1 cellular context compared by ENCODE assay signal in the genomic region with DNA sequence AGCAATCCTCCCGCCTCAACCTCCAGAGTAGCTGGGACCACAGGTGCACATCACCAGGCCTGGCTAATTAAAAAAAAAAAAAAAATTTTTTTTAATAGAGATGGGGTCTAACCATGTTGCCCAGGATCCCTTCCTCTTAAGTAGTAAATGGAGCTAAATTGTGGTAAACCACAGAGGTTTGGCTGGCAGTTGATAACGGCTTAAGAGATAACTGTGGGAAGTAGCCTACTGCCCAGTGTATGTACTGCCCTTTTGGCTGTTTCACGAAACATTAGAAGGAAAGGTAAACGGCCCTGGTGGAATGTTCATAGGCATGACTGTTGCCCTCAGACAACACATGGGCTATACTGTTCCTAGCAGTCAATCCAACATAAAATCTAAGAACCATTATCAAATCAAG.
TF ChIP-seq lines count a peak whose summit lies in the region.

No MANE protein-coding gene starts in this region.

TF ChIP-seq in K562, 482 proteins besides CTCF, POLR2A, EP300 and RAD21 (continued from another document and continues in another):
- TF ChIP-seq, protein P1, sequence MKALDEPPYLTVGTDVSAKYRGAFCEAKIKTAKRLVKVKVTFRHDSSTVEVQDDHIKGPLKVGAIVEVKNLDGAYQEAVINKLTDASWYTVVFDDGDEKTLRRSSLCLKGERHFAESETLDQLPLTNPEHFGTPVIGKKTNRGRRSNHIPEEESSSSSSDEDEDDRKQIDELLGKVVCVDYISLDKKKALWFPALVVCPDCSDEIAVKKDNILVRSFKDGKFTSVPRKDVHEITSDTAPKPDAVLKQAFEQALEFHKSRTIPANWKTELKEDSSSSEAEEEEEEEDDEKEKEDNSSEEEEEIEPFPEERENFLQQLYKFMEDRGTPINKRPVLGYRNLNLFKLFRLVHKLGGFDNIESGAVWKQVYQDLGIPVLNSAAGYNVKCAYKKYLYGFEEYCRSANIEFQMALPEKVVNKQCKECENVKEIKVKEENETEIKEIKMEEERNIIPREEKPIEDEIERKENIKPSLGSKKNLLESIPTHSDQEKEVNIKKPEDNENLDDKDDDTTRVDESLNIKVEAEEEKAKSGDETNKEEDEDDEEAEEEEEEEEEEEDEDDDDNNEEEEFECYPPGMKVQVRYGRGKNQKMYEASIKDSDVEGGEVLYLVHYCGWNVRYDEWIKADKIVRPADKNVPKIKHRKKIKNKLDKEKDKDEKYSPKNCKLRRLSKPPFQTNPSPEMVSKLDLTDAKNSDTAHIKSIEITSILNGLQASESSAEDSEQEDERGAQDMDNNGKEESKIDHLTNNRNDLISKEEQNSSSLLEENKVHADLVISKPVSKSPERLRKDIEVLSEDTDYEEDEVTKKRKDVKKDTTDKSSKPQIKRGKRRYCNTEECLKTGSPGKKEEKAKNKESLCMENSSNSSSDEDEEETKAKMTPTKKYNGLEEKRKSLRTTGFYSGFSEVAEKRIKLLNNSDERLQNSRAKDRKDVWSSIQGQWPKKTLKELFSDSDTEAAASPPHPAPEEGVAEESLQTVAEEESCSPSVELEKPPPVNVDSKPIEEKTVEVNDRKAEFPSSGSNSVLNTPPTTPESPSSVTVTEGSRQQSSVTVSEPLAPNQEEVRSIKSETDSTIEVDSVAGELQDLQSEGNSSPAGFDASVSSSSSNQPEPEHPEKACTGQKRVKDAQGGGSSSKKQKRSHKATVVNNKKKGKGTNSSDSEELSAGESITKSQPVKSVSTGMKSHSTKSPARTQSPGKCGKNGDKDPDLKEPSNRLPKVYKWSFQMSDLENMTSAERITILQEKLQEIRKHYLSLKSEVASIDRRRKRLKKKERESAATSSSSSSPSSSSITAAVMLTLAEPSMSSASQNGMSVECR (CRISPR knock-in tag; IDR thresholded peaks at IDR 0.05) = no peak
- TF ChIP-seq ETV5 (CRISPR knock-in tag; IDR thresholded peaks at IDR 0.05; ENCODE audit: low read depth) = no peak
- TF ChIP-seq, protein P2, sequence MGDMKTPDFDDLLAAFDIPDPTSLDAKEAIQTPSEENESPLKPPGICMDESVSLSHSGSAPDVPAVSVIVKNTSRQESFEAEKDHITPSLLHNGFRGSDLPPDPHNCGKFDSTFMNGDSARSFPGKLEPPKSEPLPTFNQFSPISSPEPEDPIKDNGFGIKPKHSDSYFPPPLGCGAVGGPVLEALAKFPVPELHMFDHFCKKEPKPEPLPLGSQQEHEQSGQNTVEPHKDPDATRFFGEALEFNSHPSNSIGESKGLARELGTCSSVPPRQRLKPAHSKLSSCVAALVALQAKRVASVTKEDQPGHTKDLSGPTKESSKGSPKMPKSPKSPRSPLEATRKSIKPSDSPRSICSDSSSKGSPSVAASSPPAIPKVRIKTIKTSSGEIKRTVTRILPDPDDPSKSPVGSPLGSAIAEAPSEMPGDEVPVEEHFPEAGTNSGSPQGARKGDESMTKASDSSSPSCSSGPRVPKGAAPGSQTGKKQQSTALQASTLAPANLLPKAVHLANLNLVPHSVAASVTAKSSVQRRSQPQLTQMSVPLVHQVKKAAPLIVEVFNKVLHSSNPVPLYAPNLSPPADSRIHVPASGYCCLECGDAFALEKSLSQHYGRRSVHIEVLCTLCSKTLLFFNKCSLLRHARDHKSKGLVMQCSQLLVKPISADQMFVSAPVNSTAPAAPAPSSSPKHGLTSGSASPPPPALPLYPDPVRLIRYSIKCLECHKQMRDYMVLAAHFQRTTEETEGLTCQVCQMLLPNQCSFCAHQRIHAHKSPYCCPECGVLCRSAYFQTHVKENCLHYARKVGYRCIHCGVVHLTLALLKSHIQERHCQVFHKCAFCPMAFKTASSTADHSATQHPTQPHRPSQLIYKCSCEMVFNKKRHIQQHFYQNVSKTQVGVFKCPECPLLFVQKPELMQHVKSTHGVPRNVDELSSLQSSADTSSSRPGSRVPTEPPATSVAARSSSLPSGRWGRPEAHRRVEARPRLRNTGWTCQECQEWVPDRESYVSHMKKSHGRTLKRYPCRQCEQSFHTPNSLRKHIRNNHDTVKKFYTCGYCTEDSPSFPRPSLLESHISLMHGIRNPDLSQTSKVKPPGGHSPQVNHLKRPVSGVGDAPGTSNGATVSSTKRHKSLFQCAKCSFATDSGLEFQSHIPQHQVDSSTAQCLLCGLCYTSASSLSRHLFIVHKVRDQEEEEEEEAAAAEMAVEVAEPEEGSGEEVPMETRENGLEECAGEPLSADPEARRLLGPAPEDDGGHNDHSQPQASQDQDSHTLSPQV (IDR thresholded peaks at IDR 0.05) = no peak
- TF ChIP-seq, protein P3, sequence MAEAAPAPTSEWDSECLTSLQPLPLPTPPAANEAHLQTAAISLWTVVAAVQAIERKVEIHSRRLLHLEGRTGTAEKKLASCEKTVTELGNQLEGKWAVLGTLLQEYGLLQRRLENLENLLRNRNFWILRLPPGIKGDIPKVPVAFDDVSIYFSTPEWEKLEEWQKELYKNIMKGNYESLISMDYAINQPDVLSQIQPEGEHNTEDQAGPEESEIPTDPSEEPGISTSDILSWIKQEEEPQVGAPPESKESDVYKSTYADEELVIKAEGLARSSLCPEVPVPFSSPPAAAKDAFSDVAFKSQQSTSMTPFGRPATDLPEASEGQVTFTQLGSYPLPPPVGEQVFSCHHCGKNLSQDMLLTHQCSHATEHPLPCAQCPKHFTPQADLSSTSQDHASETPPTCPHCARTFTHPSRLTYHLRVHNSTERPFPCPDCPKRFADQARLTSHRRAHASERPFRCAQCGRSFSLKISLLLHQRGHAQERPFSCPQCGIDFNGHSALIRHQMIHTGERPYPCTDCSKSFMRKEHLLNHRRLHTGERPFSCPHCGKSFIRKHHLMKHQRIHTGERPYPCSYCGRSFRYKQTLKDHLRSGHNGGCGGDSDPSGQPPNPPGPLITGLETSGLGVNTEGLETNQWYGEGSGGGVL (CRISPR knock-in tag; IDR thresholded peaks at IDR 0.05) = no peak
- TF ChIP-seq MTA3 (IDR thresholded peaks at IDR 0.05; ENCODE audit: borderline replicate concordance) = 0 out of 2 replicates have a peak, but pooled peaks have one; percentile 39
- TF ChIP-seq XRCC3 (IDR thresholded peaks at IDR 0.05) = no peak
- TF ChIP-seq YY1 (IDR thresholded peaks at IDR 0.05; ENCODE audit: borderline replicate concordance in 1 of 3, control insufficient read depth in 1 of 3, extremely low read depth in 1 of 3, insufficient read depth in 3 of 3, insufficient read length in 1 of 3, insufficient replicate concordance in 2 of 3, low read depth in 1 of 3, low read length in 2 of 3) = no peak
- TF ChIP-seq MAFG (tag; conservative IDR thresholded peaks at IDR 0.05) = no peak
- no peak for TF ChIP-seq ZNF609 (CRISPR knock-in tag; IDR thresholded peaks at IDR 0.05; ENCODE audit: borderline replicate concordance)
- TF ChIP-seq PHTF2 (CRISPR knock-in tag; IDR thresholded peaks at IDR 0.05) = no peak
- TF ChIP-seq RBM39 (optimal IDR thresholded peaks at IDR 0.05; ENCODE audit: low read depth, low read length) = no peak
- TF ChIP-seq HLTF (IDR thresholded peaks at IDR 0.05) = no peak
- TF ChIP-seq TBL1XR1 (IDR thresholded peaks at IDR 0.05; ENCODE audit: low read length in 2 of 2) = 0 out of 4 replicates have a peak, but pooled peaks of 1 of the 2 experiments have one; percentile 26
- no peak for TF ChIP-seq ELF4 (CRISPR knock-in tag; IDR thresholded peaks at IDR 0.05)
- no peak for TF ChIP-seq ZBTB8A (IDR thresholded peaks at IDR 0.05; ENCODE audit: partially characterized antibody)
- TF ChIP-seq, protein P4, sequence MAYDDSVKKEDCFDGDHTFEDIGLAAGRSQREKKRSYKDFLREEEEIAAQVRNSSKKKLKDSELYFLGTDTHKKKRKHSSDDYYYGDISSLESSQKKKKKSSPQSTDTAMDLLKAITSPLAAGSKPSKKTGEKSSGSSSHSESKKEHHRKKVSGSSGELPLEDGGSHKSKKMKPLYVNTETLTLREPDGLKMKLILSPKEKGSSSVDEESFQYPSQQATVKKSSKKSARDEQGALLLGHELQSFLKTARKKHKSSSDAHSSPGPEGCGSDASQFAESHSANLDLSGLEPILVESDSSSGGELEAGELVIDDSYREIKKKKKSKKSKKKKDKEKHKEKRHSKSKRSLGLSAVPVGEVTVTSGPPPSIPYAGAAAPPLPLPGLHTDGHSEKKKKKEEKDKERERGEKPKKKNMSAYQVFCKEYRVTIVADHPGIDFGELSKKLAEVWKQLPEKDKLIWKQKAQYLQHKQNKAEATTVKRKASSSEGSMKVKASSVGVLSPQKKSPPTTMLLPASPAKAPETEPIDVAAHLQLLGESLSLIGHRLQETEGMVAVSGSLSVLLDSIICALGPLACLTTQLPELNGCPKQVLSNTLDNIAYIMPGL (CRISPR knock-in tag; IDR thresholded peaks at IDR 0.05) = no peak
- TF ChIP-seq HDGF (IDR thresholded peaks at IDR 0.05) = no peak
- no peak for TF ChIP-seq ZC3H8 (IDR thresholded peaks at IDR 0.05)
- 0 out of 2 replicates have a peak, but pooled peaks have one; percentile 15 for TF ChIP-seq HES1 (IDR thresholded peaks at IDR 0.05; ENCODE audit: low read depth)
- TF ChIP-seq MECOM (CRISPR knock-in tag; IDR thresholded peaks at IDR 0.05) = no peak
- TF ChIP-seq SLC30A9 (CRISPR knock-in tag; IDR thresholded peaks at IDR 0.05) = no peak
- TF ChIP-seq, protein P5, sequence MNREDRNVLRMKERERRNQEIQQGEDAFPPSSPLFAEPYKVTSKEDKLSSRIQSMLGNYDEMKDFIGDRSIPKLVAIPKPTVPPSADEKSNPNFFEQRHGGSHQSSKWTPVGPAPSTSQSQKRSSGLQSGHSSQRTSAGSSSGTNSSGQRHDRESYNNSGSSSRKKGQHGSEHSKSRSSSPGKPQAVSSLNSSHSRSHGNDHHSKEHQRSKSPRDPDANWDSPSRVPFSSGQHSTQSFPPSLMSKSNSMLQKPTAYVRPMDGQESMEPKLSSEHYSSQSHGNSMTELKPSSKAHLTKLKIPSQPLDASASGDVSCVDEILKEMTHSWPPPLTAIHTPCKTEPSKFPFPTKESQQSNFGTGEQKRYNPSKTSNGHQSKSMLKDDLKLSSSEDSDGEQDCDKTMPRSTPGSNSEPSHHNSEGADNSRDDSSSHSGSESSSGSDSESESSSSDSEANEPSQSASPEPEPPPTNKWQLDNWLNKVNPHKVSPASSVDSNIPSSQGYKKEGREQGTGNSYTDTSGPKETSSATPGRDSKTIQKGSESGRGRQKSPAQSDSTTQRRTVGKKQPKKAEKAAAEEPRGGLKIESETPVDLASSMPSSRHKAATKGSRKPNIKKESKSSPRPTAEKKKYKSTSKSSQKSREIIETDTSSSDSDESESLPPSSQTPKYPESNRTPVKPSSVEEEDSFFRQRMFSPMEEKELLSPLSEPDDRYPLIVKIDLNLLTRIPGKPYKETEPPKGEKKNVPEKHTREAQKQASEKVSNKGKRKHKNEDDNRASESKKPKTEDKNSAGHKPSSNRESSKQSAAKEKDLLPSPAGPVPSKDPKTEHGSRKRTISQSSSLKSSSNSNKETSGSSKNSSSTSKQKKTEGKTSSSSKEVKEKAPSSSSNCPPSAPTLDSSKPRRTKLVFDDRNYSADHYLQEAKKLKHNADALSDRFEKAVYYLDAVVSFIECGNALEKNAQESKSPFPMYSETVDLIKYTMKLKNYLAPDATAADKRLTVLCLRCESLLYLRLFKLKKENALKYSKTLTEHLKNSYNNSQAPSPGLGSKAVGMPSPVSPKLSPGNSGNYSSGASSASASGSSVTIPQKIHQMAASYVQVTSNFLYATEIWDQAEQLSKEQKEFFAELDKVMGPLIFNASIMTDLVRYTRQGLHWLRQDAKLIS (CRISPR knock-in tag; IDR thresholded peaks at IDR 0.05) = no peak
- TF ChIP-seq, protein P6, sequence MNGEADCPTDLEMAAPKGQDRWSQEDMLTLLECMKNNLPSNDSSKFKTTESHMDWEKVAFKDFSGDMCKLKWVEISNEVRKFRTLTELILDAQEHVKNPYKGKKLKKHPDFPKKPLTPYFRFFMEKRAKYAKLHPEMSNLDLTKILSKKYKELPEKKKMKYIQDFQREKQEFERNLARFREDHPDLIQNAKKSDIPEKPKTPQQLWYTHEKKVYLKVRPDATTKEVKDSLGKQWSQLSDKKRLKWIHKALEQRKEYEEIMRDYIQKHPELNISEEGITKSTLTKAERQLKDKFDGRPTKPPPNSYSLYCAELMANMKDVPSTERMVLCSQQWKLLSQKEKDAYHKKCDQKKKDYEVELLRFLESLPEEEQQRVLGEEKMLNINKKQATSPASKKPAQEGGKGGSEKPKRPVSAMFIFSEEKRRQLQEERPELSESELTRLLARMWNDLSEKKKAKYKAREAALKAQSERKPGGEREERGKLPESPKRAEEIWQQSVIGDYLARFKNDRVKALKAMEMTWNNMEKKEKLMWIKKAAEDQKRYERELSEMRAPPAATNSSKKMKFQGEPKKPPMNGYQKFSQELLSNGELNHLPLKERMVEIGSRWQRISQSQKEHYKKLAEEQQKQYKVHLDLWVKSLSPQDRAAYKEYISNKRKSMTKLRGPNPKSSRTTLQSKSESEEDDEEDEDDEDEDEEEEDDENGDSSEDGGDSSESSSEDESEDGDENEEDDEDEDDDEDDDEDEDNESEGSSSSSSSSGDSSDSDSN (IDR thresholded peaks at IDR 0.05; ENCODE audit: borderline replicate concordance in 1 of 2, low read depth in 2 of 2, low read length in 2 of 2) = no peak
- peak; percentile 82 for TF ChIP-seq DPF2 (IDR thresholded peaks at IDR 0.05)
- peak; percentile 39; the same call in 1 of the 2 replicates for TF ChIP-seq HDAC2 (IDR thresholded peaks at IDR 0.05)
- no peak for TF ChIP-seq TOE1 (IDR thresholded peaks at IDR 0.05; ENCODE audit: borderline replicate concordance)
- TF ChIP-seq TOE1 (CRISPR knock-in tag; IDR thresholded peaks at IDR 0.05; ENCODE audit: borderline replicate concordance, low read depth) = no peak
- TF ChIP-seq HDAC3 (IDR thresholded peaks at IDR 0.05; ENCODE audit: borderline replicate concordance, partially characterized antibody) = no peak
